In the genomic region with DNA sequence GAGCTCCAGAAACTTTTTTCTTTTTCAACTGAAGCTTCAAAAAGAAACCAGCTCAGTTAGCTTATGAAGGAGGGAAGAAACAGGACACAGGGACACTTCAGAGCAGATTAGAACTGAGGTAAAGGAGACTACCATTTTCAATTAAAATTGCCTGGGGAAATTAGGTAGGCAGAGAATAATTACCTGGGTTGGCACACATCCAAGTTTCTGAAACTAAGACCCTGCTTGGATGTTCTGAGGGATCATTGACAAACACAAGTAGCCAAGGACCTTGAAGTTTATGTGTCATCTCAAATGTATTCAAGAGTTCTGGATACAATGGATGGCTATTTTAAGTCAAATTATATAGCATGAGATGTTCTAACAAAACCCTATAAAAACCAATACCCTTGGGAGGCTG, we compare ENCODE assay signal across 20 cellular contexts.
"Had no signal": no experiment of that assay in that cellular context is flagged by ENCODE, and none has a peak within 500 bp of the region (broad histone marks: within the 10 kb centered on the region; RNA-seq: fewer than 3 reads in every experiment).

No MANE protein-coding gene starts in this region.

- H3K4me1 ChIP-seq: prostate gland had no signal

- DNase-seq: activated CD4-positive, alpha-beta memory T cell treated with anti-CD3 and anti-CD28 coated beads, Interleukin-2, amount 10 ng/mL, durations not matched to agents 7 days and 5 days; activated CD4-positive, alpha-beta T cell treated with anti-CD3 and anti-CD28 coated beads, Interleukin-2, amount 10 ng/mL, durations not matched to agents 24 days and 14 days; activated effector memory CD4-positive, alpha-beta T cell treated with Interleukin-2 at 50 U/mL for 16 hours; activated naive CD4-positive, alpha-beta T cell treated with anti-CD3 and anti-CD28 coated beads for 36 hours; activated T-cell treated with anti-CD3 and anti-CD28 coated beads, Interleukin-2, amount 50 U/mL, for 72 hours; amygdala; effector CD4-positive, alpha-beta T cell; heart right ventricle; islet precursor cell; left cardiac atrium; ovary; stimulated activated CD4-positive, alpha-beta T cell treated with anti-CD3 and anti-CD28 coated beads, Interleukin-2, amount 100 ng/mL, for 48 hours; stimulated activated naive CD4-positive, alpha-beta T cell treated with Interleukin-2 at 50 U/mL for 16 hours had no signal

- H3K27me3 ChIP-seq: cardiac muscle cell, heart right ventricle, ovary had no signal

- H3K9me3 Mint-ChIP-seq: activated CD4-positive, alpha-beta T cell treated with anti-CD3 and anti-CD28 coated beads, Interleukin-2, amount 10 ng/mL, durations not matched to agents 24 days and 14 days; activated naive CD4-positive, alpha-beta T cell treated with anti-CD3 and anti-CD28 coated beads for 36 hours; type B pancreatic cell had no signal

- H3K27ac ChIP-seq: cardiac muscle cell, ovary, prostate gland, thoracic aorta had no signal

- H3K36me3 Mint-ChIP-seq: natural killer cell treated with Interleukin-12 subunit alpha and Interleukin-12 subunit beta and Interleukin-15 and Interleukin-18, amount 100 ng/mL, for 72 hours; type B pancreatic cell had no signal

- ATAC-seq: activated CD4-positive, CD25-positive, alpha-beta regulatory T cell treated with anti-CD3 and anti-CD28 coated beads, Interleukin-2, amount 50 U/mL, for 24 hours; activated T-cell treated with anti-CD3 and anti-CD28 coated beads, Interleukin-2, amount 50 U/mL, for 72 hours; heart right ventricle; left cardiac atrium; natural killer cell treated with Interleukin-12 subunit alpha and Interleukin-12 subunit beta and Interleukin-15 and Interleukin-18, amount 100 ng/mL, for 72 hours had no signal

- FAIRE-seq: endometrium had no signal

- H3K27ac Mint-ChIP-seq: activated CD4-positive, alpha-beta memory T cell treated with anti-CD3 and anti-CD28 coated beads, Interleukin-2, amount 10 ng/mL, durations not matched to agents 7 days and 5 days; activated CD4-positive, alpha-beta T cell treated with anti-CD3 and anti-CD28 coated beads, Interleukin-2, amount 10 ng/mL, durations not matched to agents 24 days and 14 days; activated naive CD4-positive, alpha-beta T cell treated with anti-CD3 and anti-CD28 coated beads for 36 hours; activated T-cell treated with anti-CD3 and anti-CD28 coated beads, Interleukin-2, amount 50 U/mL, for 72 hours; natural killer cell treated with Interleukin-12 subunit alpha and Interleukin-12 subunit beta and Interleukin-15 and Interleukin-18, amount 100 ng/mL, for 72 hours; type B pancreatic cell had no signal

- H3K9me3 ChIP-seq: heart right ventricle, ovary, prostate gland, thoracic aorta had no signal

- H3K4me3 ChIP-seq: cardiac muscle cell, heart right ventricle, ovary, prostate gland, thoracic aorta had no signal

- H3K36me3 ChIP-seq: cardiac muscle cell, heart right ventricle, ovary, prostate gland, thoracic aorta had no signal
